1 cellular context compared by ENCODE assay signal in genomic region chr10:103812431-103812830, GRCh38.
A peak's percentile ranks its signal among the peaks of the same experiment; 100 is the strongest.
TF ChIP-seq lines count a peak whose summit lies in the region.

No MANE protein-coding gene starts in this region.

TF ChIP-seq in liver, 16 proteins besides CTCF, POLR2A, EP300 and RAD21 (continued from another document):
- TF ChIP-seq ZBTB33 (IDR thresholded peaks at IDR 0.05) (no peak), ATF3 (IDR thresholded peaks at IDR 0.05) (no peak), JUND (IDR thresholded peaks at IDR 0.05) (no peak), GABPA (IDR thresholded peaks at IDR 0.05 in 1 of 2, conservative IDR thresholded peaks at IDR 0.05 in 1 of 2) (no peak), YY1 (IDR thresholded peaks at IDR 0.05) (no peak), HNF4A (conservative IDR thresholded peaks at IDR 0.05) (no peak), EGR1 (IDR thresholded peaks at IDR 0.05; ENCODE audit: low read depth in 2 of 2) (no peak), NR2F2 (IDR thresholded peaks at IDR 0.05) (peak; percentile 99)
